ENCODE assay signal across 14 cellular contexts in the genomic region with DNA sequence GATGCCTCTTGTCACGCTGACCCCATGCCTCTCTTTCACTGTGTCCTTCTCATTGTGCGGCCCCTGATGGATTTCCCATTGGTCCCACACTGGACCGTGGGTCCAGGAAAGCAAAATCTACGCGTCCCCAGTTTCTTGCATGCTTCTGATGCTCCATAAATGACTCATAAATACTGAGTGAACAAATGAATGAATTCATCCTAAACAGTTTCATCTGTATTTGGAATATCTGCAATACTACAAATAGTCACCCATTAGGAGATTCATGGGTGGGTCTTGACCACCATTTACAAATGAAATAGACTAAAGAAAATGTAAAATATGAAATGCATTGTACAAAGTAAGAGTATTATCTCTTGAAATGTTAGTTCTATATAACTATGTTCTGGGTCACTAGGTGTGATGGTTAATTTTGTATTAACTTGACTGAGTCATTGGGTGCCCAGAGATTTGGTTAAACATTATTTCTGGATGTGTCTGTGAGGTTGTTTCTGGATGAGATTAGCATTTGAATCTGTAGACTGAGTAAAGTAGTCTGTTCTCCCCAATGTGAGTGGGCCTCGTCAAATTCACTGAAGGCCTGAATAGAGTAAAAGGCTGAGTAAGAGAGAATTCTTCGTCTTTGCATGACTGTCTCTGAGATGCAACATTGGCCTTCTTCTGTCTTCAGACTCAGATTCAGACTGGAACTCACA.
A peak's percentile ranks its signal among the peaks of the same experiment; 100 is the strongest.
DNase-seq lines count a peak whose midpoint lies in the region; ATAC-seq and TF ChIP-seq lines count a peak whose summit lies in the region.
"Had no signal": no experiment of that assay in that cellular context is flagged by ENCODE, and none has a peak within 500 bp of the region (broad histone marks: within the 10 kb centered on the region; RNA-seq: fewer than 3 reads in every experiment).

No MANE protein-coding gene starts in this region.

- 63% methylated on average over 6 of the region's 7 CpGs for WGBS in mesenchymal stem cell

- H3K23ac ChIP-seq in mesenchymal stem cell (ENCODE audit: low read length in 2 of 2) = no peak overlapping the region

- no peak overlapping the region for H2BK120ac ChIP-seq in mesenchymal stem cell (ENCODE audit: low read depth, low read length)

- H2AFZ ChIP-seq in mesenchymal stem cell (ENCODE audit: low read depth, low read length) = no peak overlapping the region
- H2AFZ ChIP-seq: GM23248 had no signal

- TF ChIP-seq CTCF in epithelial cell of proximal tubule (conservative IDR thresholded peaks at IDR 0.05; ENCODE audit: low read depth, low read length) = no peak
- TF ChIP-seq CTCF in brain microvascular endothelial cell (IDR thresholded peaks at IDR 0.05; ENCODE audit: low read depth, low read length, missing control alignments) = no peak

- H3K27ac ChIP-seq in mesenchymal stem cell (ENCODE audit: low read length, poor library complexity, severe bottlenecking) (peak overlapping the region; percentile 99), brain microvascular endothelial cell (no peak overlapping the region)
- H3K27ac ChIP-seq: C4-2B, GM23248 had no signal

- H3K4me3 ChIP-seq in epithelial cell of proximal tubule (ENCODE audit: low read depth, low read length) (no peak overlapping the region), mesenchymal stem cell (ENCODE audit: insufficient read depth in 1 of 2, low read depth in 1 of 2, low read length in 2 of 2) (no peak overlapping the region), brain microvascular endothelial cell (ENCODE audit: low read depth, low read length) (no peak overlapping the region)
- H3K4me3 ChIP-seq: GM23248 had no signal

- H3K36me3 ChIP-seq in mesenchymal stem cell (ENCODE audit: control insufficient read depth in 1 of 2, insufficient read depth in 2 of 2, low read depth in 1 of 2, low read length in 2 of 2) = no peaks in the 10 kb centered on the region
- H3K36me3 ChIP-seq in brain microvascular endothelial cell (replicated peaks) = no peaks in the 10 kb centered on the region

- H2BK12ac ChIP-seq in mesenchymal stem cell (ENCODE audit: low read length in 2 of 2) = no peak overlapping the region

- DNase-seq in Caki2 (ENCODE audit: low read depth) (peak; percentile 67), epithelial cell of proximal tubule (ENCODE audit: low read depth) (peak; percentile 78), mesenchymal stem cell (no peak), renal cortical epithelial cell (ENCODE audit: low read depth) (peak; percentile 82), erythroblast (lab: John Stamatoyannopoulos, UW) (no peak), brain microvascular endothelial cell (no peak)
- DNase-seq: 8988T; CD4-positive, alpha-beta memory T cell; DND-41; GDM1; GM23248 had no signal

- in situ Hi-C loops in Caki2 (cut with HindIII; ENCODE audit: low pct_unique_long_range_greater_than_20kb, low sequenced_read_pairs) = no loop called here
- in situ Hi-C loops in brain microvascular endothelial cell (cut with HindIII; ENCODE audit: low pct_ligation_motif_present, low sequenced_read_pairs) = no loop called here

- peak overlapping the region; percentile 60 for H2BK5ac ChIP-seq in mesenchymal stem cell (ENCODE audit: low read depth, low read length, poor library complexity, severe bottlenecking)

- H4K91ac ChIP-seq in mesenchymal stem cell (ENCODE audit: low read length) = no peak overlapping the region

- H2BK15ac ChIP-seq in mesenchymal stem cell (ENCODE audit: low read depth, poor library complexity, severe bottlenecking) = no peak overlapping the region

- H3K4ac ChIP-seq in mesenchymal stem cell (ENCODE audit: low read depth in 1 of 2, low read length in 2 of 2) = no peak overlapping the region

- no peak overlapping the region for H4K8ac ChIP-seq in mesenchymal stem cell (ENCODE audit: low read length)

- H3K27me3 ChIP-seq in mesenchymal stem cell (ENCODE audit: control insufficient read depth in 1 of 2, insufficient read depth in 1 of 2, low read length in 2 of 2) = peaks cover 0 to 71% of the 10 kb centered on the region in 2 experiments
- no peaks in the 10 kb centered on the region for H3K27me3 ChIP-seq in brain microvascular endothelial cell (replicated peaks)

- H3K4me1 ChIP-seq in mesenchymal stem cell (ENCODE audit: control insufficient read depth, insufficient read depth, low read depth, low read length) = peaks cover 25% of the 10 kb centered on the region

- H2AK5ac ChIP-seq in mesenchymal stem cell (ENCODE audit: low read length, severe bottlenecking) = peak overlapping the region; percentile 68

- no peak overlapping the region for H3K9ac ChIP-seq in mesenchymal stem cell (ENCODE audit: low read length)
- H3K9ac ChIP-seq: GM23248 had no signal

- H3K18ac ChIP-seq in mesenchymal stem cell (ENCODE audit: low read depth in 1 of 2, low read length in 2 of 2) = no peak overlapping the region

- no peaks in the 10 kb centered on the region for H3K9me3 ChIP-seq in mesenchymal stem cell (ENCODE audit: control insufficient read depth, low read length)

- no peak overlapping the region for H3K14ac ChIP-seq in mesenchymal stem cell (ENCODE audit: low read length in 2 of 2)

- TF ChIP-seq POLR2A in erythroblast (IDR thresholded peaks at IDR 0.05; ENCODE audit: low read length) = no peak

- no peak for ATAC-seq in HG02938 (IDR thresholded peaks at IDR 0.05; ENCODE audit: unreplicated experiment)
- ATAC-seq: HCT116 had no signal

- no peaks in the 10 kb centered on the region for H3K79me1 ChIP-seq in mesenchymal stem cell (replicated peaks; ENCODE audit: low read length, poor library complexity, severe bottlenecking)

- no peak overlapping the region for H3K4me2 ChIP-seq in mesenchymal stem cell (ENCODE audit: low read length, poor library complexity, severe bottlenecking)

Comparison
In these comparisons a context has a peak if more than half of its experiments do, and no peak if none do; other contexts are left out.
1. DNase-seq: peak in Caki2 (single experiment), epithelial cell of proximal tubule (single experiment) and renal cortical epithelial cell (single experiment); none in mesenchymal stem cell (single experiment), erythroblast (0 of 2) and brain microvascular endothelial cell (single experiment).